8 cellular contexts compared by ENCODE assay signal in genomic region chr11:110428956-110429613, GRCh38. TPM values are rescaled to one million over a fixed set of nuclear protein-coding genes. Genes with fewer than 3 reads are reported as not detected.
DNase-seq lines count a peak whose midpoint lies in the region; ATAC-seq and TF ChIP-seq lines count a peak whose summit lies in the region.

No MANE protein-coding gene starts in this region.

- no peak overlapping the region for H4K5ac ChIP-seq in IMR-90 (ENCODE audit: low read depth, low read length)

- peak overlapping the region; percentile 92; the same call in 1 of the 2 replicates for H3K4me2 ChIP-seq in IMR-90 (ENCODE audit: low read depth, low read length)
- peak overlapping the region; percentile 79 for H3K4me2 ChIP-seq in mammary epithelial cell (ENCODE audit: insufficient read depth, low read depth, low read length)

- H3K4me3 ChIP-seq in AG10803 (ENCODE audit: low read length) (peak overlapping the region; percentile 71), IMR-90 (ENCODE audit: insufficient read depth, low read depth, low read length) (peak overlapping the region; percentile 86), mammary epithelial cell (replicated peaks in 1 of 3; ENCODE audit: insufficient read depth in 1 of 3, low read depth in 2 of 3, low read length in 3 of 3) (peak overlapping the region; percentile 42 to 93 (median 90))
- H3K4me3 ChIP-seq in naive thymus-derived CD4-positive, alpha-beta T cell (ENCODE audit: low read length) = peak overlapping the region; percentile 91

- H3K9ac ChIP-seq in IMR-90 (ENCODE audit: low read depth, low read length) (peak overlapping the region; percentile 81; the same call in 1 of the 2 replicates), mammary epithelial cell (ENCODE audit: insufficient read depth, low read length) (no peak overlapping the region)

- H3K23ac ChIP-seq in IMR-90 (ENCODE audit: low read depth, low read length) = no peak overlapping the region

- DNase-seq in AG10803 (ENCODE audit: low read depth) = no peak
- no peak for DNase-seq in IMR-90
- no peak for DNase-seq in mammary epithelial cell
- DNase-seq in naive thymus-derived CD4-positive, alpha-beta T cell = peak in 6 of 9 donors; percentile 11 to 41 (median 30)
- DNase-seq in sciatic nerve (ENCODE audit: low spot score) = no peak
- no peak for DNase-seq in middle frontal gyrus (ENCODE audit: extremely low spot score, low spot score)
- no peak for DNase-seq in NCI-H2081 treated with DMSO at 0.1 percent for 48 hours (lab: John Stamatoyannopoulos, UW)

- no peak for ATAC-seq in IMR-90 (ENCODE audit: low read depth)
- no peak for ATAC-seq in naive thymus-derived CD4-positive, alpha-beta T cell
- no peak for ATAC-seq in sciatic nerve
- ATAC-seq in HG03439 (IDR thresholded peaks at IDR 0.05; ENCODE audit: unreplicated experiment) = no peak

- no peak for TF ChIP-seq POLR2A in IMR-90 (IDR thresholded peaks at IDR 0.05; ENCODE audit: low read depth, low read length)

- H3K18ac ChIP-seq in IMR-90 (ENCODE audit: low read depth, low read length) = no peak overlapping the region; the same call in 1 of the 2 replicates

- WGBS in IMR-90 (ENCODE audit: extremely low coverage in 2 of 2, insufficient read length in 1 of 2), 2 experiments = 100% methylated on average over 2 of the region's 8 CpGs; no CpG with 5 or more reads in 1 of the 2 experiments
- WGBS in mammary epithelial cell (ENCODE audit: low coverage, missing lambda C conversion rate) = 77% methylated on average over 8 of the region's 8 CpGs

- no peak overlapping the region for H3K14ac ChIP-seq in IMR-90 (replicated peaks; ENCODE audit: low read depth, low read length)

- no peak overlapping the region for H2AK9ac ChIP-seq in IMR-90 (replicated peaks; ENCODE audit: low read depth, low read length, poor library complexity)

- H3K9me3 ChIP-seq in IMR-90 (ENCODE audit: control insufficient read depth, insufficient read depth, low read length) (no peaks in the 10 kb centered on the region), mammary epithelial cell (replicated peaks; ENCODE audit: insufficient read depth, low read length) (no peaks in the 10 kb centered on the region)
- H3K9me3 ChIP-seq in naive thymus-derived CD4-positive, alpha-beta T cell (ENCODE audit: control insufficient read depth in 2 of 3, low read length in 3 of 3) = no peaks in the 10 kb centered on the region

- no peaks in the 10 kb centered on the region for H3K27me3 ChIP-seq in IMR-90 (ENCODE audit: control insufficient read depth, insufficient read depth, low read length)
- no peaks in the 10 kb centered on the region for H3K27me3 ChIP-seq in mammary epithelial cell (ENCODE audit: insufficient read depth, low read length)
- H3K27me3 ChIP-seq in naive thymus-derived CD4-positive, alpha-beta T cell (ENCODE audit: control insufficient read depth in 2 of 2, insufficient read depth in 2 of 2, low read length in 2 of 2) = no peaks in the 10 kb centered on the region

- no peaks in the 10 kb centered on the region for H3K27me3 Mint-ChIP-seq in naive thymus-derived CD4-positive, alpha-beta T cell

- H3K4me1 Mint-ChIP-seq in naive thymus-derived CD4-positive, alpha-beta T cell = peaks cover 19 to 53% (median 43%) of the 10 kb centered on the region in 7 donors

- CTCF ChIA-PET in IMR-90 (lab: Yijun Ruan, JAX) (interaction anchor here (0.7 to 1.2 kb wide), 3 partner anchors 187 to 584 kb away, joined by 3 to 4 read pairs (median 3); no protein-coding TSS in a partner anchor), mammary epithelial cell (lab: Charles Lee; ENCODE audit: low non-redundant PET) (interaction anchor here (0.6 kb wide), 2 partner anchors 79 to 383 kb away, joined by 3 read pairs; no protein-coding TSS in a partner anchor)
- CTCF ChIA-PET in naive thymus-derived CD4-positive, alpha-beta T cell (lab: Charles Lee) = interaction anchor here (0.7 to 7.8 kb wide), 3 partner anchors 18 to 229 kb away, joined by 3 to 72 read pairs (median 5); no protein-coding TSS in a partner anchor

- H2BK15ac ChIP-seq in IMR-90 (ENCODE audit: low read depth, low read length) = no peak overlapping the region

- no peak overlapping the region for H3K4ac ChIP-seq in IMR-90 (ENCODE audit: low read depth, low read length)

- no peaks in the 10 kb centered on the region for H3K9me3 Mint-ChIP-seq in naive thymus-derived CD4-positive, alpha-beta T cell

- no peak overlapping the region for H2BK120ac ChIP-seq in IMR-90 (ENCODE audit: low read depth, low read length)

- intact Hi-C loops in IMR-90 (cut with micrococcal nuclease) = no loop called here
- intact Hi-C loops in mammary epithelial cell (cut with micrococcal nuclease) = no loop called here
- intact Hi-C loops in naive thymus-derived CD4-positive, alpha-beta T cell (cut with micrococcal nuclease) = loop anchor here (1.0 to 5.0 kb wide), 4 partner anchors 228 to 1498 kb away; partner anchors contain the start of genes CFAP68 (in 1 of the 2) and FDXACB1 (in 1 of the 2)
- intact Hi-C loops in sciatic nerve (cut with DNase I) = no loop called here

- H4K91ac ChIP-seq in IMR-90 (ENCODE audit: insufficient read depth, low read depth, low read length) = no peak overlapping the region

- no peaks in the 10 kb centered on the region for H3K36me3 ChIP-seq in IMR-90 (ENCODE audit: control insufficient read depth, insufficient read depth, low read length)
- H3K36me3 ChIP-seq in mammary epithelial cell (ENCODE audit: insufficient read depth, low read length) = no peaks in the 10 kb centered on the region
- peaks cover 0 to 4% (median 0%) of the 10 kb centered on the region in 3 experiments for H3K36me3 ChIP-seq in naive thymus-derived CD4-positive, alpha-beta T cell (ENCODE audit: control insufficient read depth in 2 of 3, insufficient read depth in 3 of 3, low read length in 3 of 3)

- no peak overlapping the region; the same call in 1 of the 2 replicates for H3K56ac ChIP-seq in IMR-90 (ENCODE audit: extremely low read depth, insufficient read depth, low read length)

- peaks cover 0 to 4% (median 0%) of the 10 kb centered on the region in 5 donors for H3K36me3 Mint-ChIP-seq in naive thymus-derived CD4-positive, alpha-beta T cell

- peak overlapping the region; percentile 70 to 96 (median 94) for H3K27ac Mint-ChIP-seq in naive thymus-derived CD4-positive, alpha-beta T cell

- peaks cover 40% of the 10 kb centered on the region for H3K79me2 ChIP-seq in mammary epithelial cell (ENCODE audit: insufficient read depth, low read length)

- H4K8ac ChIP-seq in IMR-90 (ENCODE audit: low read depth in 2 of 2, low read length in 2 of 2) = peak overlapping the region in 1 of 2 experiments; percentile 10; a peak in 2 of 4 replicates

- dilution Hi-C loops in IMR-90 (cut with HindIII; ENCODE audit: low sequenced_read_pairs, unreplicated experiment) (no loop called here), mammary epithelial cell (cut with HindIII; ENCODE audit: low sequenced_read_pairs) (no loop called here)

- H4K20me1 ChIP-seq in IMR-90 (ENCODE audit: insufficient read depth, low read length) = peaks cover 20% of the 10 kb centered on the region; the same call in 1 of the 2 replicates
- no peaks in the 10 kb centered on the region for H4K20me1 ChIP-seq in mammary epithelial cell (ENCODE audit: insufficient read depth, low read length)

- H3K79me1 ChIP-seq in IMR-90 (ENCODE audit: low read depth in 1 of 2, low read length in 2 of 2) = peaks cover 9 to 32% of the 10 kb centered on the region in 2 experiments; a peak in 3 of 4 replicates

- no peak for TF ChIP-seq RAD21 in IMR-90 (IDR thresholded peaks at IDR 0.05; ENCODE audit: low read length)

- peaks cover 6% of the 10 kb centered on the region for H3K9me1 ChIP-seq in IMR-90 (ENCODE audit: insufficient read depth, low read length)

- POLR2A ChIA-PET in IMR-90 (lab: Charles Lee; ENCODE audit: unreplicated experiment) = interaction anchor here (0.6 to 1.0 kb wide), 3 partner anchors 33 to 1561 kb away, joined by 3 to 4 read pairs (median 3); no protein-coding TSS in a partner anchor
- POLR2A ChIA-PET in naive thymus-derived CD4-positive, alpha-beta T cell (lab: Charles Lee) = interaction anchor here (0.9 to 1.5 kb wide), 3 partner anchors 13 to 950 kb away, joined by 3 to 9 read pairs (median 3); partner anchors contain the start of gene POU2AF1

- no peak overlapping the region for H2AK5ac ChIP-seq in IMR-90 (ENCODE audit: low read depth, low read length)

- H3K4me3 Mint-ChIP-seq in naive thymus-derived CD4-positive, alpha-beta T cell = peak overlapping the region; percentile 74 to 98 (median 86)

- H2BK20ac ChIP-seq in IMR-90 (ENCODE audit: low read depth, low read length) = no peak overlapping the region

- no peak for TF ChIP-seq CTCF in AG10803 (conservative IDR thresholded peaks at IDR 0.05; ENCODE audit: low read length)
- no peak for TF ChIP-seq CTCF in IMR-90 (conservative IDR thresholded peaks at IDR 0.05; ENCODE audit: low read depth, low read length)
- TF ChIP-seq CTCF in mammary epithelial cell (conservative IDR thresholded peaks at IDR 0.05 in 1 of 2, IDR thresholded peaks at IDR 0.05 in 1 of 2; ENCODE audit: extremely low read depth in 1 of 2, insufficient read depth in 1 of 2, low read depth in 1 of 2, low read length in 2 of 2) = no peak

- in situ Hi-C loops in IMR-90 (cut with MboI; ENCODE audit: low sequenced_read_pairs) = no loop called here
- in situ Hi-C loops in mammary epithelial cell (cut with MboI; ENCODE audit: low sequenced_read_pairs in 2 of 2) = no loop called here

- no peak overlapping the region for H2BK5ac ChIP-seq in IMR-90 (ENCODE audit: low read depth, low read length, poor library complexity, severe bottlenecking)

- peaks cover 9% of the 10 kb centered on the region for H3K4me1 ChIP-seq in IMR-90 (ENCODE audit: control insufficient read depth, insufficient read depth, low read length)
- peaks cover 17% of the 10 kb centered on the region for H3K4me1 ChIP-seq in mammary epithelial cell (ENCODE audit: insufficient read depth, low read length)
- peaks cover 17 to 18% of the 10 kb centered on the region in 2 donors for H3K4me1 ChIP-seq in naive thymus-derived CD4-positive, alpha-beta T cell (ENCODE audit: control insufficient read depth in 2 of 2, insufficient read depth in 2 of 2, low read length in 2 of 2)

- BruUV-seq in IMR-90 (replicated peaks; lab: Mats Ljungman, UMichigan) = no TSS peak
- BruUV-seq in mammary epithelial cell (replicated peaks; lab: Mats Ljungman, UMichigan) = no TSS peak

- H2AFZ ChIP-seq in IMR-90 (replicated peaks; ENCODE audit: low read length, poor library complexity) = no peak overlapping the region
- peak overlapping the region; percentile 89 for H2AFZ ChIP-seq in mammary epithelial cell (ENCODE audit: low read depth, low read length)

- H3K27ac ChIP-seq in IMR-90 (ENCODE audit: insufficient read depth, low read length) (no peak overlapping the region), mammary epithelial cell (ENCODE audit: insufficient read depth, low read depth, low read length) (no peak overlapping the region)
- H3K27ac ChIP-seq in naive thymus-derived CD4-positive, alpha-beta T cell (ENCODE audit: low read depth, low read length) = peak overlapping the region; percentile 87

RNA-seq across cellular contexts. Expression of gene FDX1, which starts 0.7 kb away (rescaled TPM):
- total RNA-seq in IMR-90 (2012; rRNA removed) = 4.3 and 10.6 TPM in 2 replicates
- polyA plus RNA-seq in IMR-90 (2012; rRNA removed) = 4.8 and 5.1 TPM in 2 replicates
- polyA plus RNA-seq in IMR-90 (2012; cell fraction: cytosol; rRNA removed) = 2.9 and 5.3 TPM in 2 replicates
- polyA plus RNA-seq in IMR-90 (2012; cell fraction: nucleus; rRNA removed; ENCODE audit: low replicate concordance) = 2.0 and 2.1 TPM in 2 replicates
- 10 to 100 TPM in 1 of 2 donors, 1 to 10 TPM in 1; 8.0 to 13.3 TPM for total RNA-seq in mammary epithelial cell
- polyA plus RNA-seq in mammary epithelial cell = 6.8 TPM
- 0.26 TPM for polyA minus RNA-seq in mammary epithelial cell
- total RNA-seq in naive thymus-derived CD4-positive, alpha-beta T cell = 10 to 100 TPM in 3 of 5 experiments, 1 to 10 TPM in 2; 7.7 to 11.2 (median 10.8) TPM
- 10 to 100 TPM; 12.3 to 18.5 TPM for polyA plus RNA-seq in naive thymus-derived CD4-positive, alpha-beta T cell
- 10.5 TPM for total RNA-seq in sciatic nerve

Comparison
In these comparisons a context has a peak if more than half of its experiments do, and no peak if none do; other contexts are left out.
1. DNase-seq: peak in naive thymus-derived CD4-positive, alpha-beta T cell (6 of 9); none in AG10803 (single experiment), IMR-90 (single experiment), mammary epithelial cell (single experiment), sciatic nerve (single experiment), middle frontal gyrus (single experiment) and NCI-H2081 treated with DMSO at 0.1 percent for 48 hours (single experiment).
2. intact Hi-C loops: an anchor here in naive thymus-derived CD4-positive, alpha-beta T cell (1.0 to 5.0 kb wide); none called in IMR-90, mammary epithelial cell and sciatic nerve.
3. Peak in every context shown above with its lines, with median percentiles within 50 percentile points of each other: H3K4me3 ChIP-seq.